17 cellular contexts compared by ENCODE assay signal in genomic region chr6:169254456-169255316, GRCh38. TPM values are rescaled to one million over a fixed set of nuclear protein-coding genes. Genes with fewer than 3 reads are reported as not detected.
DNase-seq lines count a peak whose midpoint lies in the region; ATAC-seq and TF ChIP-seq lines count a peak whose summit lies in the region.
"Had no signal": no experiment of that assay in that cellular context is flagged by ENCODE, and none has a peak within 500 bp of the region (broad histone marks: within the 10 kb centered on the region; RNA-seq: fewer than 3 reads in every experiment).

No MANE protein-coding gene starts in this region.

- peak; percentile 15 for DNase-seq in NCI-H345 (lab: John Stamatoyannopoulos, UW)
- DNase-seq in NCI-H345 treated with DMSO at 0.1 percent for 48 hours (lab: John Stamatoyannopoulos, UW; ENCODE audit: unreplicated experiment), result no peak
- DNase-seq in NCI-H774 (lab: John Stamatoyannopoulos, UW), result peak; percentile 57
- peak; percentile 43 for DNase-seq in islet precursor cell
- no peak for DNase-seq in stimulated activated naive B cell treated with anti-CD40 and anti-IgM and Interleukin-4, amounts not matched to agents 10 μg/mL and 1 μg/mL and 100 μg/mL, for 72 hours
- DNase-seq in occipital lobe (lab: John Stamatoyannopoulos, UW), result no peak
- DNase-seq in CD14-positive monocyte (ENCODE audit: low spot score), result no peak
- DNase-seq: activated CD4-positive, alpha-beta T cell treated with anti-CD3 and anti-CD28 coated beads, Interleukin-2, amount 10 ng/mL, durations not matched to agents 7 days and 5 days; activated naive CD4-positive, alpha-beta T cell treated with anti-CD3 and anti-CD28 coated beads, Interleukin-2, amount 50 U/mL, for 16 hours; DND-41; dorsolateral prefrontal cortex; NCI-H1436 treated with DMSO at 0.1 percent for 48 hours; NCI-H82 had no signal

- TF ChIP-seq CTCF in CD14-positive monocyte (IDR thresholded peaks at IDR 0.05), result no peak

- no peak overlapping the region for H3K4me3 Mint-ChIP-seq in stimulated activated naive B cell treated with anti-CD40 and anti-IgM and Interleukin-4, amounts not matched to agents 10 μg/mL and 1 μg/mL and 100 μg/mL, for 72 hours
- H3K4me3 Mint-ChIP-seq in CD14-positive monocyte, result peak overlapping the region in 1 of 2 donors; percentile 81
- H3K4me3 Mint-ChIP-seq: activated CD4-positive, alpha-beta T cell treated with anti-CD3 and anti-CD28 coated beads, Interleukin-2, amount 10 ng/mL, durations not matched to agents 7 days and 5 days; stimulated activated memory B cell treated with anti-CD40 and anti-IgM and Interleukin-4, amounts not matched to agents 10 μg/mL and 1 μg/mL and 100 μg/mL, for 72 hours had no signal

- ATAC-seq in stimulated activated naive B cell treated with anti-CD40 and anti-IgM and Interleukin-4, amounts not matched to agents 10 μg/mL and 1 μg/mL and 100 μg/mL, for 72 hours (replicated peaks), result no peak
- ATAC-seq in HG03432 (IDR thresholded peaks at IDR 0.05; ENCODE audit: unreplicated experiment), result no peak
- ATAC-seq: A549; stimulated activated memory B cell treated with anti-CD40 and anti-IgM and Interleukin-4, amounts not matched to agents 10 μg/mL and 1 μg/mL and 100 μg/mL, for 72 hours had no signal

- peaks cover 3% of the 10 kb centered on the region in 2 donors for H3K36me3 Mint-ChIP-seq in stimulated activated naive B cell treated with anti-CD40 and anti-IgM and Interleukin-4, amounts not matched to agents 10 μg/mL and 1 μg/mL and 100 μg/mL, for 72 hours
- peaks cover 0 to 6% of the 10 kb centered on the region in 2 donors for H3K36me3 Mint-ChIP-seq in CD14-positive monocyte
- H3K36me3 Mint-ChIP-seq: stimulated activated memory B cell treated with anti-CD40 and anti-IgM and Interleukin-4, amounts not matched to agents 10 μg/mL and 1 μg/mL and 100 μg/mL, for 72 hours had no signal

- H3K4me1 Mint-ChIP-seq in stimulated activated naive B cell treated with anti-CD40 and anti-IgM and Interleukin-4, amounts not matched to agents 10 μg/mL and 1 μg/mL and 100 μg/mL, for 72 hours, result peaks cover 21 to 24% of the 10 kb centered on the region in 2 donors
- peaks cover 28% of the 10 kb centered on the region for H3K4me1 Mint-ChIP-seq in CD14-positive monocyte

- intact Hi-C loops in CD14-positive monocyte (cut with micrococcal nuclease), result no loop called here

- peaks cover 4 to 10% of the 10 kb centered on the region in 2 donors for H3K9me3 Mint-ChIP-seq in stimulated activated naive B cell treated with anti-CD40 and anti-IgM and Interleukin-4, amounts not matched to agents 10 μg/mL and 1 μg/mL and 100 μg/mL, for 72 hours
- peaks cover 0 to 28% (median 8%) of the 10 kb centered on the region in 7 donors for H3K9me3 Mint-ChIP-seq in CD14-positive monocyte
- H3K9me3 Mint-ChIP-seq: activated CD4-positive, alpha-beta T cell treated with anti-CD3 and anti-CD28 coated beads, Interleukin-2, amount 10 ng/mL, durations not matched to agents 7 days and 5 days had no signal

- H3K27ac Mint-ChIP-seq in stimulated activated naive B cell treated with anti-CD40 and anti-IgM and Interleukin-4, amounts not matched to agents 10 μg/mL and 1 μg/mL and 100 μg/mL, for 72 hours, result peak overlapping the region; percentile 47
- H3K27ac Mint-ChIP-seq in CD14-positive monocyte, result no peak overlapping the region
- H3K27ac Mint-ChIP-seq: activated CD4-positive, alpha-beta T cell treated with anti-CD3 and anti-CD28 coated beads, Interleukin-2, amount 10 ng/mL, durations not matched to agents 7 days and 5 days; progenitor cell of endocrine pancreas; stimulated activated memory B cell treated with anti-CD40 and anti-IgM and Interleukin-4, amounts not matched to agents 10 μg/mL and 1 μg/mL and 100 μg/mL, for 72 hours had no signal

- peaks cover 67 to 73% of the 10 kb centered on the region in 2 donors for H3K27me3 Mint-ChIP-seq in stimulated activated naive B cell treated with anti-CD40 and anti-IgM and Interleukin-4, amounts not matched to agents 10 μg/mL and 1 μg/mL and 100 μg/mL, for 72 hours
- H3K27me3 Mint-ChIP-seq in CD14-positive monocyte (ENCODE audit: low read depth in 3 of 3), result peaks cover 60 to 77% (median 63%) of the 10 kb centered on the region in 3 donors

RNA-seq across cellular contexts. Expression of gene THBS2, which starts 1.0 kb away (rescaled TPM):
- total RNA-seq in occipital lobe, result 15.8 TPM
- polyA plus RNA-seq in CD14-positive monocyte, result under 1 TPM in 1 of 2 donors, not detected in 1; 0.03 TPM
- total RNA-seq: activated CD4-positive, alpha-beta T cell treated with anti-CD3 and anti-CD28 coated beads, Interleukin-2, amount 10 ng/mL, durations not matched to agents 7 days and 5 days; progenitor cell of endocrine pancreas had no signal

Comparison
In these comparisons a context has a peak if more than half of its experiments do, and no peak if none do; other contexts are left out.
1. DNase-seq: peak in NCI-H345 (single experiment), NCI-H774 (single experiment) and islet precursor cell (single experiment); none in NCI-H345 treated with DMSO at 0.1 percent for 48 hours (single experiment), stimulated activated naive B cell treated with anti-CD40 and anti-IgM and Interleukin-4, amounts not matched to agents 10 μg/mL and 1 μg/mL and 100 μg/mL, for 72 hours (single experiment), occipital lobe (single experiment) and CD14-positive monocyte (single experiment).